Comparison of ENCODE assay signal across 9 cellular contexts in genomic region chr17:56786989-56787482, GRCh38. TPM values are rescaled to one million over a fixed set of nuclear protein-coding genes. Genes with fewer than 3 reads are reported as not detected.
A peak's percentile ranks its signal among the peaks of the same experiment; 100 is the strongest.
DNase-seq lines count a peak whose midpoint lies in the region; ATAC-seq and TF ChIP-seq lines count a peak whose summit lies in the region.
"Had no signal": no experiment of that assay in that cellular context is flagged by ENCODE, and none has a peak within 500 bp of the region (broad histone marks: within the 10 kb centered on the region; RNA-seq: fewer than 3 reads in every experiment).

No MANE protein-coding gene starts in this region.

- DNase-seq in NOMO-1 (lab: John Stamatoyannopoulos, UW; ENCODE audit: unreplicated experiment in 2 of 2) (peak; percentile 96 to 99), kidney epithelial cell (ENCODE audit: low read depth) (peak; percentile 95), GM10266 (ENCODE audit: extremely low spot score) (no peak), NCI-H2107 (lab: John Stamatoyannopoulos, UW) (no peak)
- DNase-seq in activated T-cell treated with anti-CD3 and anti-CD28 coated beads, Interleukin-2, amount 50 U/mL, for 24 hours: peak; percentile 50
- DNase-seq in stimulated activated CD8-positive, alpha-beta memory T cell treated with anti-CD3 and anti-CD28 coated beads, Interleukin-7, amount 100 ng/mL, for 4 hours (ENCODE audit: low read depth in 2 of 2): peak; percentile 40 to 45

- H3K36me3 ChIP-seq in kidney epithelial cell (ENCODE audit: control insufficient read depth, insufficient read depth, low read length): no peaks in the 10 kb centered on the region
- H3K36me3 ChIP-seq: cardiac muscle cell had no signal

- no peaks in the 10 kb centered on the region for H3K27me3 ChIP-seq in kidney epithelial cell (ENCODE audit: control insufficient read depth, insufficient read depth, low read length)
- H3K27me3 ChIP-seq: cardiac muscle cell had no signal

- peak overlapping the region; percentile 94 for H3K27ac Mint-ChIP-seq in activated T-cell treated with anti-CD3 and anti-CD28 coated beads, Interleukin-2, amount 50 U/mL, for 24 hours

- ATAC-seq in GM18502 (IDR thresholded peaks at IDR 0.05; ENCODE audit: poor library complexity, unreplicated experiment) (peak; percentile 85), HG02763 (IDR thresholded peaks at IDR 0.05; ENCODE audit: unreplicated experiment) (peak; percentile 75)

- no peak overlapping the region for H3K4me3 ChIP-seq in kidney epithelial cell (ENCODE audit: low read depth, low read length)
- H3K4me3 ChIP-seq: cardiac muscle cell had no signal

- no peak for TF ChIP-seq CTCF in kidney epithelial cell (IDR thresholded peaks at IDR 0.05; ENCODE audit: insufficient read depth, low read length, poor library complexity, severe bottlenecking)
- TF ChIP-seq CTCF in GM10266 (IDR thresholded peaks at IDR 0.05; ENCODE audit: control insufficient read depth, insufficient read depth, low read depth, missing control alignments): no peak

- H3K4me1 Mint-ChIP-seq in activated T-cell treated with anti-CD3 and anti-CD28 coated beads, Interleukin-2, amount 50 U/mL, for 24 hours (ENCODE audit: low read depth): peaks cover 40% of the 10 kb centered on the region

- H3K9me3 Mint-ChIP-seq in activated T-cell treated with anti-CD3 and anti-CD28 coated beads, Interleukin-2, amount 50 U/mL, for 24 hours: peaks cover 4% of the 10 kb centered on the region

- H3K27me3 Mint-ChIP-seq in activated T-cell treated with anti-CD3 and anti-CD28 coated beads, Interleukin-2, amount 50 U/mL, for 24 hours: peaks cover 1% of the 10 kb centered on the region

- peaks cover 2% of the 10 kb centered on the region for H3K36me3 Mint-ChIP-seq in activated T-cell treated with anti-CD3 and anti-CD28 coated beads, Interleukin-2, amount 50 U/mL, for 24 hours (ENCODE audit: low read depth)

- peak overlapping the region; percentile 55 for H3K4me3 Mint-ChIP-seq in activated T-cell treated with anti-CD3 and anti-CD28 coated beads, Interleukin-2, amount 50 U/mL, for 24 hours

RNA-seq across cellular contexts. Expression of gene C17orf67, which starts 46.7 kb away (rescaled TPM):
- total RNA-seq in kidney epithelial cell: 0.34 and 0.50 TPM in 2 replicates

RNA-seq across cellular contexts. Expression of gene DGKE, which starts 46.9 kb away (rescaled TPM):
- total RNA-seq in kidney epithelial cell: 7.0 and 8.1 TPM in 2 replicates

Comparison
In these comparisons a context has a peak if more than half of its experiments do, and no peak if none do; other contexts are left out.
1. DNase-seq: peak in NOMO-1 (2 of 2), activated T-cell treated with anti-CD3 and anti-CD28 coated beads, Interleukin-2, amount 50 U/mL, for 24 hours (single experiment), kidney epithelial cell (single experiment) and stimulated activated CD8-positive, alpha-beta memory T cell treated with anti-CD3 and anti-CD28 coated beads, Interleukin-7, amount 100 ng/mL, for 4 hours (2 of 2); none in GM10266 (single experiment) and NCI-H2107 (single experiment).